ENCODE assay signal across 8 cellular contexts in the genomic region with DNA sequence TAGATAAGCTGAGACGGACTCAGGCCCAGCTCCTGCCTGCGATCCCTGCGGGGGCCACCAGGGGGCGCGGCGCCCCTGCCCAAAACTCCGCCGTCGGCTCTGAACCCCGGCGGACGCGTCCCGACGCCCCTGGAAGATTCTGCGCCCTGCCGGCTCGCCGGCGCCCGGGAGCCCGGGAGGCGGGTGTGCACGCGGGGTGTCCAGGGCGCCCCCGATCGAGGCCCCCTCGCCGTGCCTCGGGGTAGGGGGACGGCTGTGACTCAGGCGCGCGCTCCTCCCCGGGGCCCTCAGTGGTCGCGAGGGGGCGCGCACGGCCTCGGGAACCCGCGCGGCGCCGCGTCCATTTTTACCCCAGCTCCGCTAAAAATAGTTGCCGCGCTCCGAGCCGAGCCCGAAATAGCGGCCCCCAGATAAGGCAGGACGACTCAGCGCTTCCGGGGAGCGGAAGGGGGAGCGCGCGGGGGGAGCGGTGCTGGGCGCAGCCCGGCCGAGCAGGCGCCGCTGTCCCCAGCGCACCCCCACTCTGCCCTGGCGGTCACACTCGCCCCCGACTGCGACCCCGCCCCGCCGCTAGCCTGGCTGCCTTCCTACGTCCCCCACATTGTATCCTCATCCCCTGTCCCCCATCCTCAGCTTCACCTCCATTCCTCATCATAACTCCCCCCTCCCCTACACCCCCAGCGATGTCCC. TPM values are rescaled to one million over a fixed set of nuclear protein-coding genes. Genes with fewer than 3 reads are reported as not detected.
DNase-seq lines count a peak whose midpoint lies in the region; ATAC-seq and TF ChIP-seq lines count a peak whose summit lies in the region.

No MANE protein-coding gene starts in this region.

- intact Hi-C loops in adrenal gland (cut with DNase I): loop anchor here (2.0 to 5.0 kb wide), 2 partner anchors 37 to 38 kb away; no protein-coding TSS in a partner anchor
- intact Hi-C loops in left ventricle myocardium inferior (cut with micrococcal nuclease): loop anchor here (1.0 kb wide), 1 partner anchor 39 kb away; no protein-coding TSS in a partner anchor
- intact Hi-C loops in prostate gland (cut with DNase I): loop anchor here (1.0 kb wide), 1 partner anchor 39 kb away; no protein-coding TSS in a partner anchor
- intact Hi-C loops in uterus (cut with DNase I; ENCODE audit: low total_unique reads): loop anchor here (2.0 kb wide), 1 partner anchor 39 kb away; no protein-coding TSS in a partner anchor

- no peaks in the 10 kb centered on the region for H3K9me3 Mint-ChIP-seq in T-cell

- H3K9me3 ChIP-seq in adrenal gland (replicated peaks in 1 of 3) (no peaks in the 10 kb centered on the region), left ventricle myocardium inferior (replicated peaks) (no peaks in the 10 kb centered on the region), prostate gland (no peaks in the 10 kb centered on the region), uterus (no peaks in the 10 kb centered on the region)

- TF ChIP-seq CTCF in GM10248 (IDR thresholded peaks at IDR 0.05; ENCODE audit: control extremely low read depth, extremely low read depth, low read depth, missing control alignments): peak; percentile 89
- peak; percentile 95 to 100 (median 97) for TF ChIP-seq CTCF in adrenal gland (IDR thresholded peaks at IDR 0.05)
- TF ChIP-seq CTCF in left ventricle myocardium inferior (IDR thresholded peaks at IDR 0.05; ENCODE audit: borderline replicate concordance): peak; percentile 100
- TF ChIP-seq CTCF in prostate gland (IDR thresholded peaks at IDR 0.05): peak; percentile 100
- peak; percentile 99 for TF ChIP-seq CTCF in uterus (IDR thresholded peaks at IDR 0.05)

- H3K27ac Mint-ChIP-seq in T-cell: peak overlapping the region in 1 of 2 donors; percentile 11

- peaks cover 28 to 38% (median 34%) of the 10 kb centered on the region in 3 donors for H3K4me1 Mint-ChIP-seq in T-cell

- peak; percentile 67 to 83 (median 80) for ATAC-seq in T-cell (replicated peaks in 1 of 4)

- no peaks in the 10 kb centered on the region for H3K27me3 ChIP-seq in adrenal gland
- no peaks in the 10 kb centered on the region for H3K27me3 ChIP-seq in left ventricle myocardium inferior (ENCODE audit: low read depth)
- H3K27me3 ChIP-seq in prostate gland (replicated peaks; ENCODE audit: insufficient read depth): no peaks in the 10 kb centered on the region
- no peaks in the 10 kb centered on the region for H3K27me3 ChIP-seq in uterus

- H3K4me1 ChIP-seq in adrenal gland (replicated peaks in 1 of 2) (peaks cover 17 to 19% of the 10 kb centered on the region in 2 donors), left ventricle myocardium inferior (peaks cover 40% of the 10 kb centered on the region), prostate gland (replicated peaks) (no peaks in the 10 kb centered on the region), uterus (peaks cover 0 to 6% of the 10 kb centered on the region in 2 donors)

- CTCF ChIA-PET in GM10248 (lab: Yijun Ruan, JAX) (interaction anchor here (0.7 to 7.0 kb wide), 47 partner anchors 9 to 483 kb away, joined by 3 to 339 read pairs (median 5); a partner anchor contains a TSS), T-cell (lab: Charles Lee) (interaction anchor here (0.5 to 3.5 kb wide), 16 partner anchors 10 to 206 kb away, joined by 3 to 135 read pairs (median 6); a partner anchor contains a TSS)

- H3K4me3 Mint-ChIP-seq in T-cell: peak overlapping the region; percentile 64 to 77 (median 75)

- peak; percentile 86 for DNase-seq in GM10248 (ENCODE audit: extremely low spot score)
- peak; percentile 61 for DNase-seq in GOT3 (lab: John Stamatoyannopoulos, UW)
- peak; percentile 78 for DNase-seq in LoVo (ENCODE audit: low spot score)
- DNase-seq in T-cell: peak; percentile 63 to 88 (median 80)
- peak; percentile 85 to 91 (median 87) for DNase-seq in adrenal gland
- DNase-seq in left ventricle myocardium inferior: peak; percentile 90
- DNase-seq in prostate gland (ENCODE audit: low spot score): peak; percentile 71
- DNase-seq in uterus: peak; percentile 90 to 92

- peak; percentile 23 to 34 for TF ChIP-seq POLR2A in adrenal gland (IDR thresholded peaks at IDR 0.05)
- no peak for TF ChIP-seq POLR2A in prostate gland (IDR thresholded peaks at IDR 0.05)
- TF ChIP-seq POLR2A in uterus (IDR thresholded peaks at IDR 0.05): peak; percentile 14 to 44

- POLR2A ChIA-PET in GM10248 (lab: Yijun Ruan, JAX): interaction anchor here (0.7 to 2.5 kb wide), 7 partner anchors 16 to 46 kb away, joined by 3 to 20 read pairs (median 7); a partner anchor contains a TSS
- POLR2A ChIA-PET in T-cell (lab: Charles Lee): interaction anchor here (0.5 to 1.6 kb wide), 9 partner anchors 28 to 39 kb away, joined by 3 to 15 read pairs (median 7); a partner anchor contains a TSS

- no peaks in the 10 kb centered on the region for H3K27me3 Mint-ChIP-seq in T-cell

- no peaks in the 10 kb centered on the region for H3K36me3 Mint-ChIP-seq in T-cell

- 0 to 1% (median 1%) methylated on average over 9 to 75 of the region's 78 CpGs for WGBS in adrenal gland, 4 donors
- WGBS in prostate gland: under 1% methylated on average over 78 of the region's 78 CpGs

- H3K27ac ChIP-seq in adrenal gland (peak overlapping the region in 4 of 5 donors; percentile 88 to 96 (median 92)), left ventricle myocardium inferior (replicated peaks) (peak overlapping the region; percentile 98), prostate gland (peak overlapping the region; percentile 92 to 95), uterus (peak overlapping the region; percentile 96)

- H3K4me3 ChIP-seq in adrenal gland (peak overlapping the region in 2 of 4 donors; percentile 45 to 83), left ventricle myocardium inferior (peak overlapping the region; percentile 82), prostate gland (peak overlapping the region; percentile 83 to 84), uterus (peak overlapping the region; percentile 20 to 65)

- H3K36me3 ChIP-seq in adrenal gland (replicated peaks in 1 of 2): no peaks in the 10 kb centered on the region
- no peaks in the 10 kb centered on the region for H3K36me3 ChIP-seq in left ventricle myocardium inferior
- no peaks in the 10 kb centered on the region for H3K36me3 ChIP-seq in prostate gland
- H3K36me3 ChIP-seq in uterus: no peaks in the 10 kb centered on the region

RNA-seq across cellular contexts. Expression of a gene that starts 16.0 kb away (rescaled TPM):
- total RNA-seq in T-cell: 10 to 100 TPM; 41.7 to 55.4 (median 51.6) TPM
- 100 to 1,000 TPM in 2 of 8 donors, 10 to 100 TPM in 6; 63.6 to 107 (median 90.4) TPM for total RNA-seq in adrenal gland
- polyA plus RNA-seq in adrenal gland: 10 to 100 TPM; 62.9 to 89.2 (median 87.0) TPM
- total RNA-seq in left ventricle myocardium inferior: 108 TPM
- total RNA-seq in prostate gland: 100 to 1,000 TPM; 142 to 151 TPM
- total RNA-seq in uterus: 100 to 1,000 TPM in 1 of 4 donors, 10 to 100 TPM in 3; 37.9 to 130 (median 68.0) TPM

RNA-seq across cellular contexts. Expression of a gene that starts 28.1 kb away (rescaled TPM):
- total RNA-seq in T-cell (1,000 to 10,000 TPM in 1 of 5 donors, 100 to 1,000 TPM in 1, 10 to 100 TPM in 1, 1 to 10 TPM in 2; 6.7 to 1,173 (median 10.4) TPM), adrenal gland (10 to 100 TPM in 1 of 8 donors, 1 to 10 TPM in 7; 1.0 to 21.7 (median 2.8) TPM), left ventricle myocardium inferior (0.33 TPM), prostate gland (1 to 10 TPM; 2.5 to 6.4 TPM), uterus (10 to 100 TPM in 2 of 4 donors, 1 to 10 TPM in 1, not detected in 1; 8.1 to 52.1 (median 28.6) TPM)
- 10 to 100 TPM in 1 of 3 donors, 1 to 10 TPM in 1, under 1 TPM in 1; 0.95 to 11.1 (median 4.3) TPM for polyA plus RNA-seq in adrenal gland

RNA-seq across cellular contexts. Expression of a gene that starts 33.3 kb away (rescaled TPM):
- 1 to 10 TPM in 3 of 5 donors, under 1 TPM in 2; 0.82 to 6.2 (median 5.0) TPM for total RNA-seq in T-cell
- total RNA-seq in adrenal gland: 1 to 10 TPM; 3.6 to 9.2 (median 6.7) TPM
- 10 to 100 TPM in 1 of 3 donors, 1 to 10 TPM in 2; 3.1 to 11.3 (median 9.5) TPM for polyA plus RNA-seq in adrenal gland
- 5.2 TPM for total RNA-seq in left ventricle myocardium inferior
- 1 to 10 TPM; 6.6 to 8.9 TPM for total RNA-seq in prostate gland
- total RNA-seq in uterus: 10 to 100 TPM in 1 of 4 donors, 1 to 10 TPM in 2, under 1 TPM in 1; 0.26 to 11.3 (median 3.5) TPM

RNA-seq across cellular contexts. Expression of a gene that starts 34.8 kb away (rescaled TPM):
- total RNA-seq in T-cell (10 to 100 TPM in 4 of 5 donors, 1 to 10 TPM in 1; 7.9 to 15.7 (median 12.5) TPM), adrenal gland (10 to 100 TPM; 11.0 to 55.7 (median 37.1) TPM), left ventricle myocardium inferior (207 TPM), prostate gland (10 to 100 TPM; 56.1 to 60.3 TPM), uterus (10 to 100 TPM in 1 of 4 donors, 1 to 10 TPM in 2, under 1 TPM in 1; 0.51 to 30.2 (median 3.0) TPM)
- 10 to 100 TPM; 11.9 to 95.2 (median 35.2) TPM for polyA plus RNA-seq in adrenal gland

RNA-seq across cellular contexts. Expression of a gene that starts 57.1 kb away (rescaled TPM):
- total RNA-seq in T-cell: 1 to 10 TPM; 1.7 to 2.5 (median 2.2) TPM
- 10 to 100 TPM in 7 of 8 donors, 1 to 10 TPM in 1; 8.6 to 65.8 (median 20.7) TPM for total RNA-seq in adrenal gland
- polyA plus RNA-seq in adrenal gland: 10 to 100 TPM in 1 of 3 donors, 1 to 10 TPM in 2; 4.8 to 11.8 (median 7.4) TPM
- 19.1 TPM for total RNA-seq in left ventricle myocardium inferior
- 10 to 100 TPM in 1 of 2 donors, 1 to 10 TPM in 1; 7.2 to 19.7 TPM for total RNA-seq in prostate gland
- total RNA-seq in uterus: 1 to 10 TPM in 3 of 4 donors, not detected in 1; 5.9 to 9.0 (median 7.0) TPM
